In the genomic region with DNA sequence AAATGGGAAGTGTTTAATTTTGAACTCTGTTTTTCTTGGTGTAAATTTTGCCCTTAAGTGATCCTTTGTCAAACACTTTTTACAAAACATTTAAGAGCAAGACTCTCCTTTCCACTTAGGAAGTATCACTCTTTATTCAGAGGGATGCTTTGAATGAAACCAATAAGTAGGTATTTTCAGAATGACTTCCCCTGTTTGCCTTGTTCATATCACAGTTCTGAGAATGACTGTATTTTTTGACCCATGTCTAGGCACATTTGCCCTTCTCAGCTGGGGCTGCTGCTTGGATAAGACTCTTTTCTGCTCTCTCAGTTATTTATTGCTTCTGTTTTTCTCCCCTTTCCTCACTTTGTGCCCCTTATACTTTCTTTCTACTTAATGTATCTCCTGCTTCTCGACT, we compare ENCODE assay signal across 20 cellular contexts.
DNase-seq lines count a peak whose midpoint lies in the region; ATAC-seq, FAIRE-seq and TF ChIP-seq lines count a peak whose summit lies in the region.
"Had no signal": no experiment of that assay in that cellular context is flagged by ENCODE, and none has a peak within 500 bp of the region (broad histone marks: within the 10 kb centered on the region; RNA-seq: fewer than 3 reads in every experiment).

No MANE protein-coding gene starts in this region.

- peaks cover 39% of the 10 kb centered on the region for H3K4me1 Mint-ChIP-seq in activated naive CD4-positive, alpha-beta T cell treated with anti-CD3 and anti-CD28 coated beads for 36 hours (ENCODE audit: low read depth)
- peaks cover 21 to 49% of the 10 kb centered on the region in 2 donors for H3K4me1 Mint-ChIP-seq in stimulated activated naive B cell treated with anti-CD40 and anti-IgM and Interleukin-4, amounts not matched to agents 10 μg/mL and 1 μg/mL and 100 μg/mL, for 72 hours
- H3K4me1 Mint-ChIP-seq in mesothelial cell of epicardium = peaks cover 29% of the 10 kb centered on the region

- in situ Hi-C loops in GM12878 (cut with MboI) = no loop called here

- H3K9ac ChIP-seq in GM12878 (ENCODE audit: control insufficient read depth, insufficient read depth, low read length) = no peak overlapping the region

- H3K27ac ChIP-seq in GM12878 (ENCODE audit: control insufficient read depth, insufficient read depth) = no peak overlapping the region
- no peak overlapping the region for H3K27ac ChIP-seq in left ventricle myocardium inferior (replicated peaks)
- H3K27ac ChIP-seq: colonic mucosa, uterus had no signal

- no peaks in the 10 kb centered on the region; the same call in 1 of the 3 replicates for H3K9me3 ChIP-seq in GM12878 (replicated peaks; ENCODE audit: control insufficient read depth, insufficient read depth, low read length)
- peaks cover 17% of the 10 kb centered on the region for H3K9me3 ChIP-seq in left ventricle myocardium inferior (replicated peaks)
- H3K9me3 ChIP-seq: colonic mucosa, HAP-1 had no signal

- no peak for TF ChIP-seq EP300 in GM12878 (IDR thresholded peaks at IDR 0.05; ENCODE audit: borderline replicate concordance in 1 of 2, control insufficient read depth in 1 of 2, low read depth in 2 of 2, low read length in 2 of 2)

- RAD21 ChIA-PET in GM12878 (lab: Charles Lee; ENCODE audit: unreplicated experiment) = no interaction called here

- no peak for TF ChIP-seq RAD21 in GM12878 (IDR thresholded peaks at IDR 0.05; ENCODE audit: insufficient read depth, low read depth, low read length)

- no peak overlapping the region for H3K4me2 ChIP-seq in GM12878 (ENCODE audit: control insufficient read depth, insufficient read depth)

- no peak overlapping the region for H3K4me3 Mint-ChIP-seq in activated naive CD4-positive, alpha-beta T cell treated with anti-CD3 and anti-CD28 coated beads for 36 hours
- H3K4me3 Mint-ChIP-seq in stimulated activated naive B cell treated with anti-CD40 and anti-IgM and Interleukin-4, amounts not matched to agents 10 μg/mL and 1 μg/mL and 100 μg/mL, for 72 hours = no peak overlapping the region
- H3K4me3 Mint-ChIP-seq in mesothelial cell of epicardium = no peak overlapping the region

- no peak for TF ChIP-seq CTCF in GM12878 (IDR thresholded peaks at IDR 0.05 in 2 of 3, conservative IDR thresholded peaks at IDR 0.05 in 1 of 3; ENCODE audit: control insufficient read depth in 2 of 3, extremely low read depth in 1 of 3, insufficient read depth in 1 of 3, low read depth in 3 of 3, low read length in 3 of 3)
- no peak for TF ChIP-seq CTCF in left ventricle myocardium inferior (IDR thresholded peaks at IDR 0.05; ENCODE audit: borderline replicate concordance)
- TF ChIP-seq CTCF in mesothelial cell of epicardium (IDR thresholded peaks at IDR 0.05; ENCODE audit: unreplicated experiment) = no peak

- H3K36me3 ChIP-seq in GM12878 (ENCODE audit: control insufficient read depth in 2 of 2, insufficient read depth in 2 of 2, low read length in 1 of 2) = no peaks in the 10 kb centered on the region
- no peaks in the 10 kb centered on the region for H3K36me3 ChIP-seq in left ventricle myocardium inferior
- H3K36me3 ChIP-seq: colonic mucosa, HAP-1, uterus had no signal

- no peak for DNase-seq in activated naive CD4-positive, alpha-beta T cell treated with anti-CD3 and anti-CD28 coated beads for 36 hours
- DNase-seq in activated naive CD4-positive, alpha-beta T cell treated with Interleukin-2 at 50 U/mL for 16 hours = no peak
- DNase-seq in GM12878 (ENCODE audit: low read depth, low spot score) = no peak
- DNase-seq in stimulated activated naive B cell treated with anti-CD40 and anti-IgM and Interleukin-4, amounts not matched to agents 10 μg/mL and 1 μg/mL and 100 μg/mL, for 72 hours = no peak
- DNase-seq in UCSD-AML1 (lab: John Stamatoyannopoulos, UW; ENCODE audit: unreplicated experiment) = no peak
- no peak for DNase-seq in left ventricle myocardium inferior
- DNase-seq in mesothelial cell of epicardium (ENCODE audit: low spot score in 2 of 2, unreplicated experiment in 2 of 2) = no peak
- DNase-seq: activated CD4-positive, alpha-beta T cell treated with anti-CD3 and anti-CD28 coated beads, Interleukin-2, amount 50 U/mL, for 4 hours; activated effector memory CD4-positive, alpha-beta T cell treated with anti-CD3 and anti-CD28 coated beads, Interleukin-2, amount 50 U/mL, for 16 hours; colonic mucosa; hippocampal formation; NCI-H187; NK-92 treated with Interleukin-12 subunit alpha and Interleukin-12 subunit beta, amount 100 ng/mL, for 24 hours; nucleus accumbens; right cardiac atrium; SW 1271; uterus had no signal

- H3K4me1 ChIP-seq in GM12878 (ENCODE audit: control insufficient read depth, insufficient read depth, low read length) (peaks cover 4% of the 10 kb centered on the region), left ventricle myocardium inferior (peaks cover 53% of the 10 kb centered on the region)
- H3K4me1 ChIP-seq: colonic mucosa, uterus had no signal

- WGBS in GM12878 (ENCODE audit: insufficient coverage, insufficient replicate concordance, low lambda C conversion rate, missing lambda C conversion rate) = 79% methylated on average over 1 of the region's 1 CpG

- peaks cover 36% of the 10 kb centered on the region for H3K36me3 Mint-ChIP-seq in activated naive CD4-positive, alpha-beta T cell treated with anti-CD3 and anti-CD28 coated beads for 36 hours (ENCODE audit: low read depth)
- peaks cover 28 to 42% of the 10 kb centered on the region in 2 donors for H3K36me3 Mint-ChIP-seq in stimulated activated naive B cell treated with anti-CD40 and anti-IgM and Interleukin-4, amounts not matched to agents 10 μg/mL and 1 μg/mL and 100 μg/mL, for 72 hours
- H3K36me3 Mint-ChIP-seq in mesothelial cell of epicardium = peaks cover 15% of the 10 kb centered on the region

- H3K27me3 ChIP-seq in GM12878 (replicated peaks in 1 of 2; ENCODE audit: control insufficient read depth in 2 of 2, insufficient read depth in 2 of 2, low read length in 1 of 2) = no peaks in the 10 kb centered on the region
- H3K27me3 ChIP-seq in left ventricle myocardium inferior (ENCODE audit: low read depth) = no peaks in the 10 kb centered on the region
- H3K27me3 ChIP-seq: colonic mucosa, uterus had no signal

- no peak for FAIRE-seq in GM12878 (lab: Jason Lieb, UNC)
- FAIRE-seq: HepG2 had no signal

- H3K27me3 Mint-ChIP-seq in activated naive CD4-positive, alpha-beta T cell treated with anti-CD3 and anti-CD28 coated beads for 36 hours (ENCODE audit: low read depth) = no peaks in the 10 kb centered on the region
- no peaks in the 10 kb centered on the region for H3K27me3 Mint-ChIP-seq in stimulated activated naive B cell treated with anti-CD40 and anti-IgM and Interleukin-4, amounts not matched to agents 10 μg/mL and 1 μg/mL and 100 μg/mL, for 72 hours
- no peaks in the 10 kb centered on the region for H3K27me3 Mint-ChIP-seq in mesothelial cell of epicardium (ENCODE audit: low read depth)

- no peak for TF ChIP-seq POLR2A in GM12878 (IDR thresholded peaks at IDR 0.05; ENCODE audit: low read depth, low read length)

- H3K79me2 ChIP-seq in GM12878 (ENCODE audit: control insufficient read depth, insufficient read depth, low read length) = no peaks in the 10 kb centered on the region; the same call in none of the 2 replicates

- POLR2A ChIA-PET in GM12878 (lab: Charles Lee) = no interaction called here

- H3K4me3 ChIP-seq in GM12878 = no peak overlapping the region
- H3K4me3 ChIP-seq in left ventricle myocardium inferior = no peak overlapping the region
- H3K4me3 ChIP-seq: colonic mucosa, HAP-1, uterus had no signal

- SMC1A ChIA-PET in GM12878 (lab: Charles Lee; ENCODE audit: uncharacterized antibody, unreplicated experiment) = no interaction called here

- H4K20me1 ChIP-seq in GM12878 (ENCODE audit: control insufficient read depth, insufficient read depth) = no peaks in the 10 kb centered on the region

- CTCF ChIA-PET in activated naive CD4-positive, alpha-beta T cell treated with anti-CD3 and anti-CD28 coated beads for 36 hours (lab: Charles Lee) = no interaction called here
- CTCF ChIA-PET in GM12878 (lab: Yijun Ruan, JAX) = no interaction called here

- H3K9me3 Mint-ChIP-seq in activated naive CD4-positive, alpha-beta T cell treated with anti-CD3 and anti-CD28 coated beads for 36 hours = peaks cover 21% of the 10 kb centered on the region
- H3K9me3 Mint-ChIP-seq in stimulated activated naive B cell treated with anti-CD40 and anti-IgM and Interleukin-4, amounts not matched to agents 10 μg/mL and 1 μg/mL and 100 μg/mL, for 72 hours = peaks cover 17 to 19% of the 10 kb centered on the region in 2 donors
- H3K9me3 Mint-ChIP-seq in mesothelial cell of epicardium = peaks cover 15% of the 10 kb centered on the region

- intact Hi-C loops in activated naive CD4-positive, alpha-beta T cell treated with anti-CD3 and anti-CD28 coated beads for 36 hours (cut with micrococcal nuclease) = loop anchor here (1.0 to 2.0 kb wide), 2 partner anchors 8 to 22 kb away; no protein-coding TSS in a partner anchor
- intact Hi-C loops in GM12878 (cut with micrococcal nuclease; ENCODE audit: unreplicated experiment) (no loop called here), left ventricle myocardium inferior (cut with micrococcal nuclease) (no loop called here)

- ATAC-seq in HG02852 (IDR thresholded peaks at IDR 0.05; ENCODE audit: unreplicated experiment) (peak; percentile 65), GM12878 (peak; percentile 68)
- ATAC-seq in stimulated activated naive B cell treated with anti-CD40 and anti-IgM and Interleukin-4, amounts not matched to agents 10 μg/mL and 1 μg/mL and 100 μg/mL, for 72 hours (replicated peaks) = peak; percentile 74 to 85
- ATAC-seq: HepG2, right cardiac atrium had no signal

- H2AFZ ChIP-seq in GM12878 (ENCODE audit: control insufficient read depth, low read depth, low read length) = no peak overlapping the region

- H3K27ac Mint-ChIP-seq in activated naive CD4-positive, alpha-beta T cell treated with anti-CD3 and anti-CD28 coated beads for 36 hours = peak overlapping the region; percentile 7
- H3K27ac Mint-ChIP-seq in stimulated activated naive B cell treated with anti-CD40 and anti-IgM and Interleukin-4, amounts not matched to agents 10 μg/mL and 1 μg/mL and 100 μg/mL, for 72 hours = peak overlapping the region; percentile 15
- no peak overlapping the region for H3K27ac Mint-ChIP-seq in mesothelial cell of epicardium

- no TSS peak for BruUV-seq in GM12878 (replicated peaks; lab: Mats Ljungman, UMichigan)
